10 cellular contexts compared by ENCODE assay signal in genomic region chrX:39759526-39760224, GRCh38.
A peak's percentile ranks its signal among the peaks of the same experiment; 100 is the strongest.
DNase-seq lines count a peak whose midpoint lies in the region; ATAC-seq and TF ChIP-seq lines count a peak whose summit lies in the region.
"Had no signal": no experiment of that assay in that cellular context is flagged by ENCODE, and none has a peak within 500 bp of the region (broad histone marks: within the 10 kb centered on the region; RNA-seq: fewer than 3 reads in every experiment).

No MANE protein-coding gene starts in this region.

- H3K9ac ChIP-seq in stomach smooth muscle (ENCODE audit: low read length in 2 of 2) = peak overlapping the region in 1 of 2 donors; percentile 36

- POLR2A ChIA-PET in CD4-positive, alpha-beta T cell (lab: Charles Lee) = no interaction called here

- CTCF ChIA-PET in CD4-positive, alpha-beta T cell (lab: Charles Lee) = no interaction called here

- H3K27ac Mint-ChIP-seq in CD4-positive, alpha-beta T cell = no peak overlapping the region
- H3K27ac Mint-ChIP-seq: activated CD4-positive, alpha-beta memory T cell treated with anti-CD3 and anti-CD28 coated beads for 36 hours had no signal

- H3K4me1 Mint-ChIP-seq in CD4-positive, alpha-beta T cell (ENCODE audit: low read depth) = no peaks in the 10 kb centered on the region

- no peaks in the 10 kb centered on the region for H3K27me3 Mint-ChIP-seq in CD4-positive, alpha-beta T cell
- H3K27me3 Mint-ChIP-seq: activated CD4-positive, alpha-beta memory T cell treated with anti-CD3 and anti-CD28 coated beads for 36 hours had no signal

- H3K9me3 Mint-ChIP-seq in CD4-positive, alpha-beta T cell = no peaks in the 10 kb centered on the region
- H3K9me3 Mint-ChIP-seq: activated CD4-positive, alpha-beta memory T cell treated with anti-CD3 and anti-CD28 coated beads for 36 hours had no signal

- peaks cover 39% of the 10 kb centered on the region for H3K4me1 ChIP-seq in stomach smooth muscle (ENCODE audit: control insufficient read depth, insufficient read depth, low read length)

- no peak overlapping the region for H3K4me3 Mint-ChIP-seq in CD4-positive, alpha-beta T cell
- H3K4me3 Mint-ChIP-seq: activated CD4-positive, alpha-beta memory T cell treated with anti-CD3 and anti-CD28 coated beads for 36 hours had no signal

- H3K36me3 Mint-ChIP-seq in CD4-positive, alpha-beta T cell (ENCODE audit: low read depth) = no peaks in the 10 kb centered on the region
- H3K36me3 Mint-ChIP-seq: activated CD4-positive, alpha-beta memory T cell treated with anti-CD3 and anti-CD28 coated beads for 36 hours had no signal

- peak; percentile 65 for DNase-seq in DMS53 (lab: John Stamatoyannopoulos, UW)
- DNase-seq in DMS53 treated with DMSO at 0.1 percent for 48 hours (lab: John Stamatoyannopoulos, UW; ENCODE audit: unreplicated experiment) = no peak
- DNase-seq in amniotic epithelial cell (ENCODE audit: low read depth) = peak; percentile 49
- DNase-seq in iPS-NIHi11 (ENCODE audit: low spot score) = peak; percentile 25
- no peak for DNase-seq in CD4-positive, alpha-beta T cell
- DNase-seq in T-helper 2 cell = no peak
- DNase-seq in putamen (ENCODE audit: low spot score) = no peak
- DNase-seq: activated CD4-positive, alpha-beta memory T cell treated with anti-CD3 and anti-CD28 coated beads for 36 hours had no signal

- no peaks in the 10 kb centered on the region for H3K36me3 ChIP-seq in stomach smooth muscle (ENCODE audit: control insufficient read depth in 2 of 2, insufficient read depth in 2 of 2, low read length in 2 of 2)

- intact Hi-C loops in CD4-positive, alpha-beta T cell (cut with DNase I, micrococcal nuclease) = loop anchor here in 1 of 2 experiments (5.0 kb wide), 1 partner anchor 38 kb away; no protein-coding TSS in a partner anchor

- H3K27me3 ChIP-seq in stomach smooth muscle (ENCODE audit: control insufficient read depth in 1 of 2, insufficient read depth in 2 of 2, low read length in 2 of 2) = peaks cover 0 to 4% of the 10 kb centered on the region in 2 donors
- H3K27me3 ChIP-seq in CD4-positive, alpha-beta T cell (ENCODE audit: control insufficient read depth, insufficient read depth, low read length) = no peaks in the 10 kb centered on the region

- no peak for TF ChIP-seq CTCF in CD4-positive, alpha-beta T cell (IDR thresholded peaks at IDR 0.05)

- H3K27ac ChIP-seq in stomach smooth muscle (ENCODE audit: low read length) = peak overlapping the region; percentile 73
- H3K27ac ChIP-seq in CD4-positive, alpha-beta T cell (ENCODE audit: low read depth, low read length) = no peak overlapping the region

- H3K9me3 ChIP-seq in stomach smooth muscle (ENCODE audit: control insufficient read depth in 2 of 2, low read length in 2 of 2) = peaks cover 0 to 2% of the 10 kb centered on the region in 2 donors
- H3K9me3 ChIP-seq in CD4-positive, alpha-beta T cell (ENCODE audit: control insufficient read depth, low read length) = no peaks in the 10 kb centered on the region

- H3K4me3 ChIP-seq in stomach smooth muscle (ENCODE audit: low read length in 2 of 2) = peak overlapping the region; percentile 8 to 25

- ATAC-seq in CD4-positive, alpha-beta T cell (ENCODE audit: poor library complexity) = no peak
- ATAC-seq: esophagus mucosa had no signal

Comparison
In these comparisons a context has a peak if more than half of its experiments do, and no peak if none do; other contexts are left out.
1. DNase-seq: peak in DMS53 (single experiment), amniotic epithelial cell (single experiment) and iPS-NIHi11 (single experiment); none in DMS53 treated with DMSO at 0.1 percent for 48 hours (single experiment), CD4-positive, alpha-beta T cell (0 of 10), T-helper 2 cell (0 of 5) and putamen (single experiment).